24 cellular contexts compared by ENCODE assay signal in genomic region chr10:72121389-72121788, GRCh38. TPM values are rescaled to one million over a fixed set of nuclear protein-coding genes. Genes with fewer than 3 reads are reported as not detected.
A peak's percentile ranks its signal among the peaks of the same experiment; 100 is the strongest.
DNase-seq lines count a peak whose midpoint lies in the region; ATAC-seq and TF ChIP-seq lines count a peak whose summit lies in the region.
"Had no signal": no experiment of that assay in that cellular context is flagged by ENCODE, and none has a peak within 500 bp of the region (broad histone marks: within the 10 kb centered on the region; RNA-seq: fewer than 3 reads in every experiment).

No MANE protein-coding gene starts in this region.

- TF ChIP-seq CTCF in HEK293 (tag by site-specific recombination; IDR thresholded peaks at IDR 0.05): no peak

- peak overlapping the region; percentile 67 for H3K27ac Mint-ChIP-seq in T-helper 2 cell treated with Interferon-gamma antibody and Interleukin-4, amounts not matched to agents 5 μg/mL and 100 μg/mL, for 36 hours
- peak overlapping the region; percentile 47 for H3K27ac Mint-ChIP-seq in activated naive CD4-positive, alpha-beta T cell treated with anti-CD3 and anti-CD28 coated beads for 36 hours
- H3K27ac Mint-ChIP-seq in activated naive CD4-positive, alpha-beta T cell treated with anti-CD3 and anti-CD28 coated beads, Interleukin-2, amount 50 U/mL, for 72 hours: no peak overlapping the region
- H3K27ac Mint-ChIP-seq in naive thymus-derived CD4-positive, alpha-beta T cell: peak overlapping the region in 7 of 9 donors; percentile 51 to 84 (median 74)
- H3K27ac Mint-ChIP-seq: HFFc6 had no signal

- peaks cover 7% of the 10 kb centered on the region for H3K4me1 ChIP-seq in HEK293 (ENCODE audit: control insufficient read depth, insufficient read depth, low read length)
- peaks cover 5 to 10% of the 10 kb centered on the region in 2 donors for H3K4me1 ChIP-seq in naive thymus-derived CD4-positive, alpha-beta T cell (ENCODE audit: control insufficient read depth in 2 of 2, insufficient read depth in 2 of 2, low read length in 2 of 2)

- POLR2A ChIA-PET in HEK293 (lab: Yijun Ruan, JAX): no interaction called here
- POLR2A ChIA-PET in naive thymus-derived CD4-positive, alpha-beta T cell (lab: Charles Lee): interaction anchor here (0.6 to 2.9 kb wide), 2 partner anchors 13 to 36 kb away, joined by 3 to 14 read pairs; no protein-coding TSS in a partner anchor

- H3K9me3 Mint-ChIP-seq in T-helper 2 cell treated with Interferon-gamma antibody and Interleukin-4, amounts not matched to agents 5 μg/mL and 100 μg/mL, for 36 hours: peaks cover 8% of the 10 kb centered on the region
- peaks cover 2% of the 10 kb centered on the region for H3K9me3 Mint-ChIP-seq in activated naive CD4-positive, alpha-beta T cell treated with anti-CD3 and anti-CD28 coated beads for 36 hours
- peaks cover 0 to 5% of the 10 kb centered on the region in 2 donors for H3K9me3 Mint-ChIP-seq in activated naive CD4-positive, alpha-beta T cell treated with anti-CD3 and anti-CD28 coated beads, Interleukin-2, amount 50 U/mL, for 72 hours
- H3K9me3 Mint-ChIP-seq in naive thymus-derived CD4-positive, alpha-beta T cell: peaks cover 0 to 4% (median 0%) of the 10 kb centered on the region in 11 donors
- H3K9me3 Mint-ChIP-seq: HFFc6 had no signal

- no peak for DNase-seq in T-helper 2 cell treated with Interferon-gamma antibody and Interleukin-4, amounts not matched to agents 5 μg/mL and 100 μg/mL, for 36 hours (ENCODE audit: low spot score)
- DNase-seq in T-helper 2 cell: no peak
- DNase-seq in activated naive CD4-positive, alpha-beta T cell treated with anti-CD3 and anti-CD28 coated beads for 36 hours: no peak
- no peak for DNase-seq in activated naive CD4-positive, alpha-beta T cell treated with anti-CD3 and anti-CD28 coated beads, Interleukin-2, amount 50 U/mL, for 72 hours (ENCODE audit: low spot score in 2 of 2)
- DNase-seq in naive thymus-derived CD4-positive, alpha-beta T cell: no peak
- DNase-seq in NCI-H187 (lab: John Stamatoyannopoulos, UW): no peak
- DNase-seq: 8988T, ACHN, COR-L47, DMS53, GM23248, H7, HFFc6, IMR-90, KG1, MG63, NCI-H1105 treated with DMSO at 0.1 percent for 48 hours, NCI-H146, NCI-H2029, NCI-H446, NCI-H524 treated with DMSO at 0.1 percent for 48 hours, NCI-H774 had no signal

- ATAC-seq in activated naive CD4-positive, alpha-beta T cell treated with anti-CD3 and anti-CD28 coated beads, Interleukin-2, amount 50 U/mL, for 72 hours: no peak
- no peak for ATAC-seq in naive thymus-derived CD4-positive, alpha-beta T cell
- ATAC-seq in HG02588 (IDR thresholded peaks at IDR 0.05; ENCODE audit: unreplicated experiment): no peak

- CTCF ChIA-PET in activated naive CD4-positive, alpha-beta T cell treated with anti-CD3 and anti-CD28 coated beads for 36 hours (lab: Charles Lee): interaction anchor here (0.6 kb wide), 1 partner anchor 52 kb away, joined by 4 read pairs; no protein-coding TSS in a partner anchor
- CTCF ChIA-PET in HEK293 (lab: Yijun Ruan, JAX): no interaction called here
- CTCF ChIA-PET in naive thymus-derived CD4-positive, alpha-beta T cell (lab: Charles Lee): interaction anchor here (1.8 kb wide), 1 partner anchor 13 kb away, joined by 8 read pairs; no protein-coding TSS in a partner anchor

- H3K27me3 ChIP-seq in naive thymus-derived CD4-positive, alpha-beta T cell (ENCODE audit: control insufficient read depth in 2 of 2, insufficient read depth in 2 of 2, low read length in 2 of 2): no peaks in the 10 kb centered on the region
- H3K27me3 ChIP-seq: MG63 had no signal

- peaks cover 29% of the 10 kb centered on the region for H3K36me3 Mint-ChIP-seq in T-helper 2 cell treated with Interferon-gamma antibody and Interleukin-4, amounts not matched to agents 5 μg/mL and 100 μg/mL, for 36 hours (ENCODE audit: low read depth)
- H3K36me3 Mint-ChIP-seq in activated naive CD4-positive, alpha-beta T cell treated with anti-CD3 and anti-CD28 coated beads for 36 hours (ENCODE audit: low read depth): peaks cover 11% of the 10 kb centered on the region
- H3K36me3 Mint-ChIP-seq in activated naive CD4-positive, alpha-beta T cell treated with anti-CD3 and anti-CD28 coated beads, Interleukin-2, amount 50 U/mL, for 72 hours: peaks cover 5 to 21% of the 10 kb centered on the region in 2 donors
- peaks cover 4 to 33% (median 22%) of the 10 kb centered on the region in 5 donors for H3K36me3 Mint-ChIP-seq in naive thymus-derived CD4-positive, alpha-beta T cell

- no peaks in the 10 kb centered on the region for H3K36me3 ChIP-seq in HEK293 (ENCODE audit: control insufficient read depth in 2 of 2, insufficient read depth in 1 of 2, low read length in 2 of 2)
- no peaks in the 10 kb centered on the region for H3K36me3 ChIP-seq in naive thymus-derived CD4-positive, alpha-beta T cell (ENCODE audit: control insufficient read depth in 2 of 3, insufficient read depth in 3 of 3, low read length in 3 of 3)

- H3K4me3 Mint-ChIP-seq in T-helper 2 cell treated with Interferon-gamma antibody and Interleukin-4, amounts not matched to agents 5 μg/mL and 100 μg/mL, for 36 hours: no peak overlapping the region
- no peak overlapping the region for H3K4me3 Mint-ChIP-seq in activated naive CD4-positive, alpha-beta T cell treated with anti-CD3 and anti-CD28 coated beads for 36 hours
- H3K4me3 Mint-ChIP-seq in naive thymus-derived CD4-positive, alpha-beta T cell: peak overlapping the region in 9 of 10 donors; percentile 0 to 65 (median 39)
- H3K4me3 Mint-ChIP-seq: HFFc6 had no signal

- H3K4me1 Mint-ChIP-seq in T-helper 2 cell treated with Interferon-gamma antibody and Interleukin-4, amounts not matched to agents 5 μg/mL and 100 μg/mL, for 36 hours (ENCODE audit: low read depth): peaks cover 21% of the 10 kb centered on the region
- H3K4me1 Mint-ChIP-seq in activated naive CD4-positive, alpha-beta T cell treated with anti-CD3 and anti-CD28 coated beads for 36 hours (ENCODE audit: low read depth): peaks cover 52% of the 10 kb centered on the region
- peaks cover 18 to 77% (median 60%) of the 10 kb centered on the region in 7 donors for H3K4me1 Mint-ChIP-seq in naive thymus-derived CD4-positive, alpha-beta T cell

- H3K4me3 ChIP-seq in HEK293 (ENCODE audit: low read depth, low read length): no peak overlapping the region
- H3K4me3 ChIP-seq in naive thymus-derived CD4-positive, alpha-beta T cell (ENCODE audit: low read length): no peak overlapping the region
- H3K4me3 ChIP-seq: GM23248, MG63 had no signal

- no peaks in the 10 kb centered on the region for H3K9me3 ChIP-seq in HEK293 (ENCODE audit: control insufficient read depth, insufficient read depth, low read depth, low read length)
- H3K9me3 ChIP-seq in naive thymus-derived CD4-positive, alpha-beta T cell (ENCODE audit: control insufficient read depth in 2 of 3, low read length in 3 of 3): no peaks in the 10 kb centered on the region

- H3K27ac ChIP-seq in HEK293 (ENCODE audit: extremely low read depth, low read depth, low read length): no peak overlapping the region
- H3K27ac ChIP-seq in naive thymus-derived CD4-positive, alpha-beta T cell (ENCODE audit: low read depth, low read length): no peak overlapping the region
- H3K27ac ChIP-seq: GM23248 had no signal

- no peaks in the 10 kb centered on the region for H3K27me3 Mint-ChIP-seq in T-helper 2 cell treated with Interferon-gamma antibody and Interleukin-4, amounts not matched to agents 5 μg/mL and 100 μg/mL, for 36 hours (ENCODE audit: low read depth)
- H3K27me3 Mint-ChIP-seq in activated naive CD4-positive, alpha-beta T cell treated with anti-CD3 and anti-CD28 coated beads for 36 hours (ENCODE audit: low read depth): no peaks in the 10 kb centered on the region
- H3K27me3 Mint-ChIP-seq in naive thymus-derived CD4-positive, alpha-beta T cell: no peaks in the 10 kb centered on the region

- intact Hi-C loops in activated naive CD4-positive, alpha-beta T cell treated with anti-CD3 and anti-CD28 coated beads for 36 hours (cut with micrococcal nuclease): loop anchor here (5.0 kb wide), 1 partner anchor 34 kb away; the partner anchor contains the start of gene SPOCK2
- intact Hi-C loops in naive thymus-derived CD4-positive, alpha-beta T cell (cut with micrococcal nuclease): no loop called here

TF ChIP-seq in HEK293, 187 proteins besides CTCF, POLR2A, EP300 and RAD21:
- no peak for TF ChIP-seq SALL2 (tag by site-specific recombination; IDR thresholded peaks at IDR 0.05; ENCODE audit: borderline replicate concordance)
- peak; percentile 94 for TF ChIP-seq ZNF211 (tag by site-specific recombination; IDR thresholded peaks at IDR 0.05; ENCODE audit: low read depth)
- TF ChIP-seq ZNF513 (tag by site-specific recombination; IDR thresholded peaks at IDR 0.05): no peak
TF ChIP-seq in HEK293: peak in this region for 1.

RNA-seq across cellular contexts. Expression of gene SPOCK2, which starts 33.0 kb away (rescaled TPM):
- 100 to 1,000 TPM; 205 to 208 TPM for total RNA-seq in activated naive CD4-positive, alpha-beta T cell treated with anti-CD3 and anti-CD28 coated beads for 36 hours
- 100 to 1,000 TPM; 170 to 209 TPM for total RNA-seq in activated naive CD4-positive, alpha-beta T cell treated with anti-CD3 and anti-CD28 coated beads, Interleukin-2, amount 50 U/mL, for 72 hours
- 100 to 1,000 TPM; 312 to 543 (median 505) TPM for total RNA-seq in naive thymus-derived CD4-positive, alpha-beta T cell
- 100 to 1,000 TPM; 200 to 250 TPM for polyA plus RNA-seq in naive thymus-derived CD4-positive, alpha-beta T cell
- total RNA-seq: GM23248, HFFc6, IMR-90 had no signal

Comparison
In these comparisons a context has a peak if more than half of its experiments do, and no peak if none do; other contexts are left out.
1. H3K27ac Mint-ChIP-seq: peak in T-helper 2 cell treated with Interferon-gamma antibody and Interleukin-4, amounts not matched to agents 5 μg/mL and 100 μg/mL, for 36 hours (single experiment), activated naive CD4-positive, alpha-beta T cell treated with anti-CD3 and anti-CD28 coated beads for 36 hours (single experiment) and naive thymus-derived CD4-positive, alpha-beta T cell (7 of 9); none in activated naive CD4-positive, alpha-beta T cell treated with anti-CD3 and anti-CD28 coated beads, Interleukin-2, amount 50 U/mL, for 72 hours (0 of 2).
2. H3K4me3 Mint-ChIP-seq: peak in naive thymus-derived CD4-positive, alpha-beta T cell (9 of 10); none in T-helper 2 cell treated with Interferon-gamma antibody and Interleukin-4, amounts not matched to agents 5 μg/mL and 100 μg/mL, for 36 hours (single experiment) and activated naive CD4-positive, alpha-beta T cell treated with anti-CD3 and anti-CD28 coated beads for 36 hours (single experiment).